In the genomic region with DNA sequence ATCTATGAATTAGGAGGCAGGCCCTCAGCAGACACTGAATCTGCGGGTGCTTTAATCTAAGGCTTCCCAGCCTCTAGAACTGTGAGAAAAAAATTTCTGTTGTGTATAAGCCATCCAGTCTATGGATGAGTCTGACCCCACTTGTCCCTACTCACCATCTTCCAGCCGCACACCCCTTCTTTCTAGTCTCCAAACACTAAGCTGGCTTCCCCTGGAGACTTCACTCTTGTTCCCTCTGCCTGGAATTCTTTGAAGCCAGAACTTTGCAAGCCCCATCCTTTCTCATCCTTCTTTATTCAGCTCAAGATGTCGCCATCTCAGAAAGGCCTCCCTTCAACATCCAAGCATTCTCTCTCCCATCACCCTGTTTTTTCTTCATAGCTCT, we compare ENCODE assay signal across 1 cellular context.
TF ChIP-seq lines count a peak whose summit lies in the region.

No MANE protein-coding gene starts in this region.

TF ChIP-seq in HCT116, 20 proteins besides CTCF, POLR2A, EP300 and RAD21 (continued from another document):
- TF ChIP-seq, protein P1, sequence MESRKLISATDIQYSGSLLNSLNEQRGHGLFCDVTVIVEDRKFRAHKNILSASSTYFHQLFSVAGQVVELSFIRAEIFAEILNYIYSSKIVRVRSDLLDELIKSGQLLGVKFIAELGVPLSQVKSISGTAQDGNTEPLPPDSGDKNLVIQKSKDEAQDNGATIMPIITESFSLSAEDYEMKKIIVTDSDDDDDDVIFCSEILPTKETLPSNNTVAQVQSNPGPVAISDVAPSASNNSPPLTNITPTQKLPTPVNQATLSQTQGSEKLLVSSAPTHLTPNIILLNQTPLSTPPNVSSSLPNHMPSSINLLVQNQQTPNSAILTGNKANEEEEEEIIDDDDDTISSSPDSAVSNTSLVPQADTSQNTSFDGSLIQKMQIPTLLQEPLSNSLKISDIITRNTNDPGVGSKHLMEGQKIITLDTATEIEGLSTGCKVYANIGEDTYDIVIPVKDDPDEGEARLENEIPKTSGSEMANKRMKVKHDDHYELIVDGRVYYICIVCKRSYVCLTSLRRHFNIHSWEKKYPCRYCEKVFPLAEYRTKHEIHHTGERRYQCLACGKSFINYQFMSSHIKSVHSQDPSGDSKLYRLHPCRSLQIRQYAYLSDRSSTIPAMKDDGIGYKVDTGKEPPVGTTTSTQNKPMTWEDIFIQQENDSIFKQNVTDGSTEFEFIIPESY (IDR thresholded peaks at IDR 0.05; ENCODE audit: extremely low read depth, insufficient replicate concordance, low read length) = no peak
- TF ChIP-seq, protein P2, sequence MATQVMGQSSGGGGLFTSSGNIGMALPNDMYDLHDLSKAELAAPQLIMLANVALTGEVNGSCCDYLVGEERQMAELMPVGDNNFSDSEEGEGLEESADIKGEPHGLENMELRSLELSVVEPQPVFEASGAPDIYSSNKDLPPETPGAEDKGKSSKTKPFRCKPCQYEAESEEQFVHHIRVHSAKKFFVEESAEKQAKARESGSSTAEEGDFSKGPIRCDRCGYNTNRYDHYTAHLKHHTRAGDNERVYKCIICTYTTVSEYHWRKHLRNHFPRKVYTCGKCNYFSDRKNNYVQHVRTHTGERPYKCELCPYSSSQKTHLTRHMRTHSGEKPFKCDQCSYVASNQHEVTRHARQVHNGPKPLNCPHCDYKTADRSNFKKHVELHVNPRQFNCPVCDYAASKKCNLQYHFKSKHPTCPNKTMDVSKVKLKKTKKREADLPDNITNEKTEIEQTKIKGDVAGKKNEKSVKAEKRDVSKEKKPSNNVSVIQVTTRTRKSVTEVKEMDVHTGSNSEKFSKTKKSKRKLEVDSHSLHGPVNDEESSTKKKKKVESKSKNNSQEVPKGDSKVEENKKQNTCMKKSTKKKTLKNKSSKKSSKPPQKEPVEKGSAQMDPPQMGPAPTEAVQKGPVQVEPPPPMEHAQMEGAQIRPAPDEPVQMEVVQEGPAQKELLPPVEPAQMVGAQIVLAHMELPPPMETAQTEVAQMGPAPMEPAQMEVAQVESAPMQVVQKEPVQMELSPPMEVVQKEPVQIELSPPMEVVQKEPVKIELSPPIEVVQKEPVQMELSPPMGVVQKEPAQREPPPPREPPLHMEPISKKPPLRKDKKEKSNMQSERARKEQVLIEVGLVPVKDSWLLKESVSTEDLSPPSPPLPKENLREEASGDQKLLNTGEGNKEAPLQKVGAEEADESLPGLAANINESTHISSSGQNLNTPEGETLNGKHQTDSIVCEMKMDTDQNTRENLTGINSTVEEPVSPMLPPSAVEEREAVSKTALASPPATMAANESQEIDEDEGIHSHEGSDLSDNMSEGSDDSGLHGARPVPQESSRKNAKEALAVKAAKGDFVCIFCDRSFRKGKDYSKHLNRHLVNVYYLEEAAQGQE (IDR thresholded peaks at IDR 0.05; ENCODE audit: low read depth) = no peak
- TF ChIP-seq CBX3 (IDR thresholded peaks at IDR 0.05; ENCODE audit: low read depth) = no peak
- TF ChIP-seq EGR1 (IDR thresholded peaks at IDR 0.05; ENCODE audit: low read depth) = no peak
- TF ChIP-seq FOSL1 (IDR thresholded peaks at IDR 0.05; ENCODE audit: low read depth) = no peak
- TF ChIP-seq SRF (IDR thresholded peaks at IDR 0.05; ENCODE audit: low read depth) = no peak
- TF ChIP-seq, protein P3, sequence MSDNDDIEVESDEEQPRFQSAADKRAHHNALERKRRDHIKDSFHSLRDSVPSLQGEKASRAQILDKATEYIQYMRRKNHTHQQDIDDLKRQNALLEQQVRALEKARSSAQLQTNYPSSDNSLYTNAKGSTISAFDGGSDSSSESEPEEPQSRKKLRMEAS (IDR thresholded peaks at IDR 0.05) = no peak
- TF ChIP-seq EZH2phosphoT487 (IDR thresholded peaks at IDR 0.05; ENCODE audit: borderline replicate concordance) = no peak
- TF ChIP-seq SIN3A (IDR thresholded peaks at IDR 0.05; ENCODE audit: low read depth) = no peak
TF ChIP-seq in HCT116: peak in this region for 0.
